Comparison of ENCODE assay signal across 27 cellular contexts in genomic region chr5:133381041-133381440, GRCh38.
"Had no signal": no experiment of that assay in that cellular context is flagged by ENCODE, and none has a peak within 500 bp of the region (broad histone marks: within the 10 kb centered on the region; RNA-seq: fewer than 3 reads in every experiment).

No MANE protein-coding gene starts in this region.

- H3K4me3 ChIP-seq: K562, SJCRH30, SK-N-MC had no signal

- H3K4me1 ChIP-seq: SJCRH30 had no signal

- H3K27ac Mint-ChIP-seq: activated CD4-positive, alpha-beta T cell treated with anti-CD3 and anti-CD28 coated beads, Interleukin-2, amount 10 ng/mL, durations not matched to agents 24 days and 14 days; activated CD8-positive, alpha-beta T cell treated with anti-CD3 and anti-CD28 coated beads for 36 hours; activated naive CD4-positive, alpha-beta T cell treated with anti-CD3 and anti-CD28 coated beads, Interleukin-2, amount 10 ng/mL, durations not matched to agents 7 days and 5 days; activated naive CD8-positive, alpha-beta T cell; activated naive CD8-positive, alpha-beta T cell treated with anti-CD3 and anti-CD28 coated beads, Interleukin-2, amount 50 U/mL, for 24 hours; T-helper 2 cell treated with Interferon-gamma antibody and Interleukin-4, amounts not matched to agents 5 μg/mL and 100 μg/mL, for 36 hours had no signal

- H3K27me3 ChIP-seq: brain microvascular endothelial cell, SJCRH30 had no signal

- DNase-seq: activated CD4-positive, alpha-beta T cell treated with anti-CD3 and anti-CD28 coated beads, Interleukin-2, amount 10 ng/mL, durations not matched to agents 24 days and 14 days; activated CD4-positive, alpha-beta T cell treated with anti-CD3 and anti-CD28 coated beads, Interleukin-2, amount 50 U/mL, for 4 hours; activated CD8-positive, alpha-beta T cell treated with anti-CD3 and anti-CD28 coated beads for 36 hours; activated effector memory CD4-positive, alpha-beta T cell treated with Interleukin-2 at 50 U/mL for 16 hours; activated naive CD4-positive, alpha-beta T cell treated with anti-CD3 and anti-CD28 coated beads, Interleukin-2, amount 10 ng/mL, durations not matched to agents 7 days and 5 days; activated naive CD8-positive, alpha-beta T cell treated with anti-CD3 and anti-CD28 coated beads, Interleukin-2, amount 50 U/mL, for 24 hours; activated T-cell treated with anti-CD3 and anti-CD28 coated beads for 4 hours; activated T-cell treated with anti-CD3 and anti-CD28 coated beads, Interleukin-2, amount 50 U/mL, for 4 hours; aorta; brain microvascular endothelial cell; NCI-H1048; NCI-H1105 treated with DMSO at 0.1 percent for 48 hours; NCI-H1436; NCI-H1694; NCI-H1930; NCI-H2081 treated with DMSO at 0.1 percent for 48 hours; NCI-H510A; NCI-H526; NCI-H774; SHP77; SJCRH30 had no signal

- H3K36me3 Mint-ChIP-seq: activated naive CD4-positive, alpha-beta T cell treated with anti-CD3 and anti-CD28 coated beads, Interleukin-2, amount 10 ng/mL, durations not matched to agents 7 days and 5 days had no signal

- H3K4me1 Mint-ChIP-seq: activated CD4-positive, alpha-beta T cell treated with anti-CD3 and anti-CD28 coated beads, Interleukin-2, amount 10 ng/mL, durations not matched to agents 24 days and 14 days; activated naive CD4-positive, alpha-beta T cell treated with anti-CD3 and anti-CD28 coated beads, Interleukin-2, amount 10 ng/mL, durations not matched to agents 7 days and 5 days; activated naive CD8-positive, alpha-beta T cell treated with anti-CD3 and anti-CD28 coated beads, Interleukin-2, amount 50 U/mL, for 24 hours; central memory CD8-positive, alpha-beta T cell had no signal

- ATAC-seq: activated CD8-positive, alpha-beta T cell treated with anti-CD3 and anti-CD28 coated beads for 36 hours; activated naive CD8-positive, alpha-beta T cell treated with anti-CD3 and anti-CD28 coated beads, Interleukin-2, amount 50 U/mL, for 24 hours; activated T-cell treated with anti-CD3 and anti-CD28 coated beads, Interleukin-2, amount 50 U/mL, for 4 hours; K562; Panc1 had no signal

- H3K27ac ChIP-seq: brain microvascular endothelial cell, SJCRH30, SK-N-MC had no signal

- H3K4me3 Mint-ChIP-seq: activated CD4-positive, alpha-beta T cell treated with anti-CD3 and anti-CD28 coated beads, Interleukin-2, amount 10 ng/mL, durations not matched to agents 24 days and 14 days; activated CD8-positive, alpha-beta T cell treated with anti-CD3 and anti-CD28 coated beads for 36 hours; activated naive CD4-positive, alpha-beta T cell treated with anti-CD3 and anti-CD28 coated beads, Interleukin-2, amount 10 ng/mL, durations not matched to agents 7 days and 5 days; activated naive CD8-positive, alpha-beta T cell; activated naive CD8-positive, alpha-beta T cell treated with anti-CD3 and anti-CD28 coated beads, Interleukin-2, amount 50 U/mL, for 24 hours; activated T-cell treated with anti-CD3 and anti-CD28 coated beads, Interleukin-2, amount 50 U/mL, for 4 hours; central memory CD8-positive, alpha-beta T cell; T-helper 2 cell treated with Interferon-gamma antibody and Interleukin-4, amounts not matched to agents 5 μg/mL and 100 μg/mL, for 36 hours had no signal

- H3K36me3 ChIP-seq: brain microvascular endothelial cell, SJCRH30 had no signal
